Comparison of ENCODE assay signal across 1 cellular context in the genomic region with DNA sequence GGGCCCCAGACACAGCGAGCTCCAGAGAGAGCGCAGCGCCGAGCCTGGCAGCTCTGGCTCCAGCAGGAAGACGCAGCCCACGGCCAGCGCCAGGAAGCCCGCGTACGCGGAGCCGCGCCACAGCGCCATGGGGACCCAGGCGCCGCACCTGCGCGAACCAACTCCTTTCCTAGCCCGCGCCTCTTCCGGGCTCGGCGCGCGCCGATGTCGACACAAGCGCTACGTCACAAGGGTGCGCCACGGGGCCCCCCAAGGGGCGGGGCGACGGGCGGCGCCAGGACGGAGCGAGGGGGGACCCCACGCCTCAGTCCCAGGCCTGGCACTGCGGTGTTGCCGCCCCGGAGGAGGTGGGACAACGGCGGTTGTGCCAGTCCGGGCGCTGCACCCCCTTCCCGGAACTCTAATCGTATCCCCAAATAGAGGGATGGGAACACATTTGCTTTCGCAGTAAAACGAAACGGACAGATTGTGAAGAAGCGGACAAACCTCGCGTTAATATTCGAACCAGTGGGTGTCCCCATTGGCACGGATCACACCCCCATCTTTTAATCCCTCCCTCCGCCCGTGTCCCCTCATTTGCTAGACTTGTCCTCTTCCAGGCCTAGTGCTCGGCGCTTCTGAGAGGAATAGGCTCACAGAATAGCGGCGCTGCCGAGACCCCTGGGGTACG.
TF ChIP-seq lines count a peak whose summit lies in the region.

A gene (minus strand): TSS at position 196 of the 670 bp plus-strand sequence. CDS start 67 bp downstream, at position 129.

TF ChIP-seq in HEK293, 187 proteins besides CTCF, POLR2A, EP300 and RAD21 (continued from another document):
- TF ChIP-seq, protein P1, sequence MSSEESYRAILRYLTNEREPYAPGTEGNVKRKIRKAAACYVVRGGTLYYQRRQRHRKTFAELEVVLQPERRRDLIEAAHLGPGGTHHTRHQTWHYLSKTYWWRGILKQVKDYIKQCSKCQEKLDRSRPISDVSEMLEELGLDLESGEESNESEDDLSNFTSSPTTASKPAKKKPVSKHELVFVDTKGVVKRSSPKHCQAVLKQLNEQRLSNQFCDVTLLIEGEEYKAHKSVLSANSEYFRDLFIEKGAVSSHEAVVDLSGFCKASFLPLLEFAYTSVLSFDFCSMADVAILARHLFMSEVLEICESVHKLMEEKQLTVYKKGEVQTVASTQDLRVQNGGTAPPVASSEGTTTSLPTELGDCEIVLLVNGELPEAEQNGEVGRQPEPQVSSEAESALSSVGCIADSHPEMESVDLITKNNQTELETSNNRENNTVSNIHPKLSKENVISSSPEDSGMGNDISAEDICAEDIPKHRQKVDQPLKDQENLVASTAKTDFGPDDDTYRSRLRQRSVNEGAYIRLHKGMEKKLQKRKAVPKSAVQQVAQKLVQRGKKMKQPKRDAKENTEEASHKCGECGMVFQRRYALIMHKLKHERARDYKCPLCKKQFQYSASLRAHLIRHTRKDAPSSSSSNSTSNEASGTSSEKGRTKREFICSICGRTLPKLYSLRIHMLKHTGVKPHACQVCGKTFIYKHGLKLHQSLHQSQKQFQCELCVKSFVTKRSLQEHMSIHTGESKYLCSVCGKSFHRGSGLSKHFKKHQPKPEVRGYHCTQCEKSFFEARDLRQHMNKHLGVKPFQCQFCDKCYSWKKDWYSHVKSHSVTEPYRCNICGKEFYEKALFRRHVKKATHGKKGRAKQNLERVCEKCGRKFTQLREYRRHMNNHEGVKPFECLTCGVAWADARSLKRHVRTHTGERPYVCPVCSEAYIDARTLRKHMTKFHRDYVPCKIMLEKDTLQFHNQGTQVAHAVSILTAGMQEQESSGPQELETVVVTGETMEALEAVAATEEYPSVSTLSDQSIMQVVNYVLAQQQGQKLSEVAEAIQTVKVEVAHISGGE (tag by site-specific recombination; conservative IDR thresholded peaks at IDR 0.05; ENCODE audit: low read depth) = peak; percentile 80
- TF ChIP-seq ZNF664 (tag by site-specific recombination; IDR thresholded peaks at IDR 0.05) (0 out of 2 replicates have a peak, but pooled peaks have one; percentile 48), KLF8 (tag by site-specific recombination; IDR thresholded peaks at IDR 0.05) (peak; percentile 98)
- TF ChIP-seq, protein P2, sequence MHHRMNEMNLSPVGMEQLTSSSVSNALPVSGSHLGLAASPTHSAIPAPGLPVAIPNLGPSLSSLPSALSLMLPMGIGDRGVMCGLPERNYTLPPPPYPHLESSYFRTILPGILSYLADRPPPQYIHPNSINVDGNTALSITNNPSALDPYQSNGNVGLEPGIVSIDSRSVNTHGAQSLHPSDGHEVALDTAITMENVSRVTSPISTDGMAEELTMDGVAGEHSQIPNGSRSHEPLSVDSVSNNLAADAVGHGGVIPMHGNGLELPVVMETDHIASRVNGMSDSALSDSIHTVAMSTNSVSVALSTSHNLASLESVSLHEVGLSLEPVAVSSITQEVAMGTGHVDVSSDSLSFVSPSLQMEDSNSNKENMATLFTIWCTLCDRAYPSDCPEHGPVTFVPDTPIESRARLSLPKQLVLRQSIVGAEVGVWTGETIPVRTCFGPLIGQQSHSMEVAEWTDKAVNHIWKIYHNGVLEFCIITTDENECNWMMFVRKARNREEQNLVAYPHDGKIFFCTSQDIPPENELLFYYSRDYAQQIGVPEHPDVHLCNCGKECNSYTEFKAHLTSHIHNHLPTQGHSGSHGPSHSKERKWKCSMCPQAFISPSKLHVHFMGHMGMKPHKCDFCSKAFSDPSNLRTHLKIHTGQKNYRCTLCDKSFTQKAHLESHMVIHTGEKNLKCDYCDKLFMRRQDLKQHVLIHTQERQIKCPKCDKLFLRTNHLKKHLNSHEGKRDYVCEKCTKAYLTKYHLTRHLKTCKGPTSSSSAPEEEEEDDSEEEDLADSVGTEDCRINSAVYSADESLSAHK (tag by site-specific recombination; IDR thresholded peaks at IDR 0.05) = peak; percentile 75
- TF ChIP-seq, protein P3, sequence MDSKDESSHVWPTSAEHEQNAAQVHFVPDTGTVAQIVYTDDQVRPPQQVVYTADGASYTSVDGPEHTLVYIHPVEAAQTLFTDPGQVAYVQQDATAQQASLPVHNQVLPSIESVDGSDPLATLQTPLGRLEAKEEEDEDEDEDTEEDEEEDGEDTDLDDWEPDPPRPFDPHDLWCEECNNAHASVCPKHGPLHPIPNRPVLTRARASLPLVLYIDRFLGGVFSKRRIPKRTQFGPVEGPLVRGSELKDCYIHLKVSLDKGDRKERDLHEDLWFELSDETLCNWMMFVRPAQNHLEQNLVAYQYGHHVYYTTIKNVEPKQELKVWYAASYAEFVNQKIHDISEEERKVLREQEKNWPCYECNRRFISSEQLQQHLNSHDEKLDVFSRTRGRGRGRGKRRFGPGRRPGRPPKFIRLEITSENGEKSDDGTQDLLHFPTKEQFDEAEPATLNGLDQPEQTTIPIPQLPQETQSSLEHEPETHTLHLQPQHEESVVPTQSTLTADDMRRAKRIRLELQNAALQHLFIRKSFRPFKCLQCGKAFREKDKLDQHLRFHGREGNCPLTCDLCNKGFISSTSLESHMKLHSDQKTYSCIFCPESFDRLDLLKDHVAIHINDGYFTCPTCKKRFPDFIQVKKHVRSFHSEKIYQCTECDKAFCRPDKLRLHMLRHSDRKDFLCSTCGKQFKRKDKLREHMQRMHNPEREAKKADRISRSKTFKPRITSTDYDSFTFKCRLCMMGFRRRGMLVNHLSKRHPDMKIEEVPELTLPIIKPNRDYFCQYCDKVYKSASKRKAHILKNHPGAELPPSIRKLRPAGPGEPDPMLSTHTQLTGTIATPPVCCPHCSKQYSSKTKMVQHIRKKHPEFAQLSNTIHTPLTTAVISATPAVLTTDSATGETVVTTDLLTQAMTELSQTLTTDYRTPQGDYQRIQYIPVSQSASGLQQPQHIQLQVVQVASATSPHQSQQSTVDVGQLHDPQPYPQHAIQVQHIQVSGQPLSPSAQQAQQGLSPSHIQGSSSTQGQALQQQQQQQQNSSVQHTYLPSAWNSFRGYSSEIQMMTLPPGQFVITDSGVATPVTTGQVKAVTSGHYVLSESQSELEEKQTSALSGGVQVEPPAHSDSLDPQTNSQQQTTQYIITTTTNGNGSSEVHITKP (tag by site-specific recombination; IDR thresholded peaks at IDR 0.05) = peak; percentile 99
